Comparison of ENCODE assay signal across 11 cellular contexts in the genomic region with DNA sequence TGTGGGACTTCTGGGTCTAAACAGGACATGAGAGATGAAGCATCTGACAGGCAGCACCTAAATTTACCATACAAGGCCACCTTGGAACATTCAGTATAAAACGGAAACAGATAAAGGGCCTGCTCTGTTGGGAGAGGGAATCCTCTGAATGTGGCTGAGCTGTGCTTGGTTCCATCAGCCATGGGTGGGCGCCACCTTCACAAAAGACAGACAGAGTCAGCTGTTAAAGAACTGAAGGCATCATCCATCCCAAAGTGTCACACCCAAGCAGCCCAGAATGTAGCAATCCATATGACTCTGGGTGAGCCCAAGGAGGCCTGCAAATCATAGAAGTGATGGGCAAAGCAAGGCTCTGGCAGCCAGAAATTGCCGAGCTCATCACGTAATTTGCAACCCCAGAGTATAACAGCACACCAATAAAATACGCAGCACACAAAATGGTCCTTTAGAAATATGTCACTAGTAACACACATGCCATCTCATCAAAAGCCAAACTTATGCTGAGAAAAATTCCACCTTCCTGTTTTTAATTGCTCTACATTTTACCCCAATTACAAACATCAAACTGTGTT. TPM values are rescaled to one million over a fixed set of nuclear protein-coding genes. Genes with fewer than 3 reads are reported as not detected.
DNase-seq lines count a peak whose midpoint lies in the region; ATAC-seq and TF ChIP-seq lines count a peak whose summit lies in the region.
"Had no signal": no experiment of that assay in that cellular context is flagged by ENCODE, and none has a peak within 500 bp of the region (broad histone marks: within the 10 kb centered on the region; RNA-seq: fewer than 3 reads in every experiment).

No MANE protein-coding gene starts in this region.

- no peak overlapping the region for H3K4me3 ChIP-seq in astrocyte of the spinal cord (ENCODE audit: low read depth, low read length)
- H3K4me3 ChIP-seq: gastrocnemius medialis, prostate gland had no signal

- peak; percentile 61 for TF ChIP-seq CTCF in astrocyte of the spinal cord (IDR thresholded peaks at IDR 0.05; ENCODE audit: low read depth, low read length)

- ATAC-seq in GM21381 (IDR thresholded peaks at IDR 0.05; ENCODE audit: unreplicated experiment), result no peak
- ATAC-seq: activated T-helper 17 cell treated with anti-CD3 and anti-CD28 coated beads, Interleukin-2, amount 50 U/mL, for 72 hours; gastrocnemius medialis had no signal

- DNase-seq in DMS153 treated with DMSO at 0.1 percent for 48 hours (lab: John Stamatoyannopoulos, UW; ENCODE audit: unreplicated experiment), result peak; percentile 23
- no peak for DNase-seq in DMS153 (lab: John Stamatoyannopoulos, UW)
- peak; percentile 32 for DNase-seq in NCI-H1694 (lab: John Stamatoyannopoulos, UW)
- DNase-seq in astrocyte of the spinal cord (ENCODE audit: low read depth, low spot score), result no peak
- DNase-seq in myocyte (ENCODE audit: low read depth), result peak; percentile 43
- DNase-seq in 8988T, result no peak
- DNase-seq in cerebellar cortex (ENCODE audit: low spot score), result no peak
- DNase-seq: gastrocnemius medialis had no signal

- in situ Hi-C loops in astrocyte of the spinal cord (cut with HindIII; ENCODE audit: low sequenced_read_pairs), result loop anchor here (25.0 kb wide), 1 partner anchor 127 kb away; no protein-coding TSS in a partner anchor

RNA-seq across cellular contexts. Expression of a gene that starts 24.8 kb away (rescaled TPM):
- 8.9 and 9.6 TPM in 2 replicates for total RNA-seq in myocyte
- polyA plus RNA-seq in myocyte (2012), result 84.1 TPM
- total RNA-seq: activated T-helper 17 cell treated with anti-CD3 and anti-CD28 coated beads, Interleukin-2, amount 50 U/mL, for 72 hours had no signal

Comparison
In these comparisons a context has a peak if more than half of its experiments do, and no peak if none do; other contexts are left out.
1. DNase-seq: peak in DMS153 treated with DMSO at 0.1 percent for 48 hours (single experiment), NCI-H1694 (single experiment) and myocyte (single experiment); none in DMS153 (single experiment), astrocyte of the spinal cord (single experiment), 8988T (single experiment) and cerebellar cortex (single experiment).